Comparison of ENCODE assay signal across 8 cellular contexts in genomic region chr20:51767018-51767866, GRCh38. TPM values are rescaled to one million over a fixed set of nuclear protein-coding genes. Genes with fewer than 3 reads are reported as not detected.
DNase-seq lines count a peak whose midpoint lies in the region; ATAC-seq and TF ChIP-seq lines count a peak whose summit lies in the region.

No MANE protein-coding gene starts in this region.

- intact Hi-C loops in activated CD4-positive, alpha-beta T cell treated with anti-CD3 and anti-CD28 coated beads, Interleukin-2, amount 10 ng/mL, durations not matched to agents 24 days and 14 days (cut with micrococcal nuclease) = loop anchor here (5.0 kb wide), 2 partner anchors 35 to 70 kb away; partner anchors contain the start of gene SALL4
- intact Hi-C loops in lower lobe of right lung (cut with DNase I) = no loop called here

- peaks cover 3% of the 10 kb centered on the region for H3K36me3 Mint-ChIP-seq in activated CD4-positive, alpha-beta T cell treated with anti-CD3 and anti-CD28 coated beads, Interleukin-2, amount 10 ng/mL, durations not matched to agents 24 days and 14 days (ENCODE audit: low read depth)

- peak overlapping the region; percentile 31 for H3K27ac Mint-ChIP-seq in activated CD4-positive, alpha-beta T cell treated with anti-CD3 and anti-CD28 coated beads, Interleukin-2, amount 10 ng/mL, durations not matched to agents 24 days and 14 days

- TF ChIP-seq CTCF in GM13977 (IDR thresholded peaks at IDR 0.05; ENCODE audit: extremely low read depth, insufficient read depth, missing control alignments) (no peak), lower lobe of right lung (IDR thresholded peaks at IDR 0.05) (peak; percentile 24)

- H3K36me3 ChIP-seq in effector memory CD4-positive, alpha-beta T cell (ENCODE audit: control insufficient read depth, insufficient read depth, low read length) = no peaks in the 10 kb centered on the region
- H3K36me3 ChIP-seq in lower lobe of right lung = no peaks in the 10 kb centered on the region

- H3K27me3 Mint-ChIP-seq in activated CD4-positive, alpha-beta T cell treated with anti-CD3 and anti-CD28 coated beads, Interleukin-2, amount 10 ng/mL, durations not matched to agents 24 days and 14 days = peaks cover 36% of the 10 kb centered on the region

- no peak overlapping the region for H3K27ac ChIP-seq in effector memory CD4-positive, alpha-beta T cell (ENCODE audit: insufficient read depth, low read length, poor library complexity, severe bottlenecking)
- H3K27ac ChIP-seq in lower lobe of right lung = peak overlapping the region; percentile 51

- peaks cover 5% of the 10 kb centered on the region for H3K4me1 Mint-ChIP-seq in activated CD4-positive, alpha-beta T cell treated with anti-CD3 and anti-CD28 coated beads, Interleukin-2, amount 10 ng/mL, durations not matched to agents 24 days and 14 days

- H3K9me3 Mint-ChIP-seq in activated CD4-positive, alpha-beta T cell treated with anti-CD3 and anti-CD28 coated beads, Interleukin-2, amount 10 ng/mL, durations not matched to agents 24 days and 14 days = no peaks in the 10 kb centered on the region

- ATAC-seq in lower lobe of right lung (peak; percentile 97 to 99), GM18858 (IDR thresholded peaks at IDR 0.05; ENCODE audit: unreplicated experiment) (no peak), HG03280 (IDR thresholded peaks at IDR 0.05; ENCODE audit: unreplicated experiment) (no peak)

- peak overlapping the region; percentile 40 for H3K4me3 ChIP-seq in effector memory CD4-positive, alpha-beta T cell (ENCODE audit: insufficient read depth, low read depth, low read length, poor library complexity, severe bottlenecking)
- peak overlapping the region; percentile 74 for H3K4me3 ChIP-seq in lower lobe of right lung

- peaks cover 4% of the 10 kb centered on the region for H3K27me3 ChIP-seq in effector memory CD4-positive, alpha-beta T cell (replicated peaks; ENCODE audit: control insufficient read depth, insufficient read depth, low read length, poor library complexity, severe bottlenecking)
- H3K27me3 ChIP-seq in lower lobe of right lung (ENCODE audit: low read depth) = peaks cover 17% of the 10 kb centered on the region

- peaks cover 4% of the 10 kb centered on the region for H3K4me1 ChIP-seq in effector memory CD4-positive, alpha-beta T cell (ENCODE audit: control insufficient read depth, insufficient read depth, low read length, poor library complexity, severe bottlenecking)
- H3K4me1 ChIP-seq in lower lobe of right lung = no peaks in the 10 kb centered on the region

- DNase-seq in GM13977 (ENCODE audit: low spot score) = peak; percentile 64
- peak; percentile 92 to 93 for DNase-seq in NCI-H1930 (lab: John Stamatoyannopoulos, UW)
- DNase-seq in activated CD4-positive, alpha-beta T cell treated with anti-CD3 and anti-CD28 coated beads, Interleukin-2, amount 10 ng/mL, durations not matched to agents 24 days and 14 days = peak; percentile 87
- peak in 1 of 3 donors; percentile 1 for DNase-seq in effector memory CD4-positive, alpha-beta T cell
- peak; percentile 90 for DNase-seq in lower lobe of right lung
- DNase-seq in stimulated activated CD4-positive, alpha-beta T cell treated with anti-CD3 and anti-CD28 coated beads, Interleukin-4, amount 100 ng/mL, for 4 hours = peak; percentile 39 to 41

- in situ Hi-C loops in GM13977 (cut with MboI; ENCODE audit: low pct_unique_long_range_greater_than_20kb, low sequenced_read_pairs, unreplicated experiment) = no loop called here

- H3K4me3 Mint-ChIP-seq in activated CD4-positive, alpha-beta T cell treated with anti-CD3 and anti-CD28 coated beads, Interleukin-2, amount 10 ng/mL, durations not matched to agents 24 days and 14 days = peak overlapping the region; percentile 75

- no peaks in the 10 kb centered on the region for H3K9me3 ChIP-seq in effector memory CD4-positive, alpha-beta T cell (ENCODE audit: control insufficient read depth, low read length)
- no peaks in the 10 kb centered on the region for H3K9me3 ChIP-seq in lower lobe of right lung

RNA-seq across cellular contexts. Expression of gene ATP9A, which starts 0.9 kb away (rescaled TPM):
- 14.7 and 16.1 TPM in 2 replicates for total RNA-seq in activated CD4-positive, alpha-beta T cell treated with anti-CD3 and anti-CD28 coated beads, Interleukin-2, amount 10 ng/mL, durations not matched to agents 24 days and 14 days
- total RNA-seq in lower lobe of right lung = 23.1 TPM

RNA-seq across cellular contexts. Expression of gene SALL4, which starts 35.1 kb away (rescaled TPM):
- total RNA-seq in activated CD4-positive, alpha-beta T cell treated with anti-CD3 and anti-CD28 coated beads, Interleukin-2, amount 10 ng/mL, durations not matched to agents 24 days and 14 days = 0.28 and 0.75 TPM in 2 replicates
- total RNA-seq in lower lobe of right lung = 0.09 TPM

Comparison
In these comparisons a context has a peak if more than half of its experiments do, and no peak if none do; other contexts are left out.
1. ATAC-seq: peak in lower lobe of right lung (2 of 2); none in GM18858 (single experiment) and HG03280 (single experiment).